ENCODE assay signal across 27 cellular contexts in genomic region chr19:50797429-50798115, GRCh38. TPM values are rescaled to one million over a fixed set of nuclear protein-coding genes. Genes with fewer than 3 reads are reported as not detected.
"Had no signal": no experiment of that assay in that cellular context is flagged by ENCODE, and none has a peak within 500 bp of the region (broad histone marks: within the 10 kb centered on the region; RNA-seq: fewer than 3 reads in every experiment).

No MANE protein-coding gene starts in this region.

- H3K9me3 ChIP-seq: body of pancreas, lower lobe of right lung, neutrophil, sigmoid colon, thoracic aorta, upper lobe of right lung had no signal

- DNase-seq: activated B cell treated with CpG ODN at 0.5 μM for 24 hours; activated CD4-positive, alpha-beta T cell treated with anti-CD3 and anti-CD28 coated beads for 48 hours; activated CD8-positive, alpha-beta memory T cell treated with anti-CD3 and anti-CD28 coated beads, Interleukin-2, amount 50 U/mL, for 4 hours; activated CD8-positive, alpha-beta T cell treated with anti-CD3 and anti-CD28 coated beads, Interleukin-2, amount 10 ng/mL, durations not matched to agents 7 days and 5 days; activated gamma-delta T cell; amygdala; body of pancreas; central memory CD4-positive, alpha-beta T cell; dorsolateral prefrontal cortex; foreskin melanocyte; lower lobe of right lung; naive thymus-derived CD8-positive, alpha-beta T cell; sigmoid colon; stimulated activated CD4-positive, alpha-beta T cell treated with anti-CD3 and anti-CD28 coated beads, Interleukin-4, amount 100 ng/mL, for 4 hours; upper lobe of right lung had no signal

- H3K27me3 ChIP-seq: body of pancreas, dorsolateral prefrontal cortex, neutrophil, sigmoid colon, upper lobe of right lung had no signal

- H2AFZ ChIP-seq: parathyroid adenoma had no signal

- ATAC-seq: activated CD8-positive, alpha-beta T cell treated with anti-CD3 and anti-CD28 coated beads, Interleukin-2, amount 10 ng/mL, durations not matched to agents 7 days and 5 days; body of pancreas; lower lobe of right lung; naive thymus-derived CD8-positive, alpha-beta T cell; stimulated activated memory B cell treated with anti-CD40 and anti-IgM and Interleukin-4, amounts not matched to agents 10 μg/mL and 1 μg/mL and 100 μg/mL, for 72 hours had no signal

- H3K27ac ChIP-seq: body of pancreas, dorsolateral prefrontal cortex, lower lobe of right lung, neutrophil, parathyroid adenoma, sigmoid colon, thoracic aorta, upper lobe of right lung had no signal

- H3K4me3 Mint-ChIP-seq: activated B cell treated with CpG ODN at 0.5 μM for 24 hours; activated CD8-positive, alpha-beta T cell treated with anti-CD3 and anti-CD28 coated beads, Interleukin-2, amount 10 ng/mL, durations not matched to agents 7 days and 5 days; activated naive CD8-positive, alpha-beta T cell; naive thymus-derived CD8-positive, alpha-beta T cell; stimulated activated memory B cell treated with anti-CD40 and anti-IgM and Interleukin-4, amounts not matched to agents 10 μg/mL and 1 μg/mL and 100 μg/mL, for 72 hours had no signal

- H3K27ac Mint-ChIP-seq: activated B cell treated with CpG ODN at 0.5 μM for 24 hours; activated CD8-positive, alpha-beta T cell treated with anti-CD3 and anti-CD28 coated beads, Interleukin-2, amount 10 ng/mL, durations not matched to agents 7 days and 5 days; activated naive CD8-positive, alpha-beta T cell; naive thymus-derived CD8-positive, alpha-beta T cell; stimulated activated memory B cell treated with anti-CD40 and anti-IgM and Interleukin-4, amounts not matched to agents 10 μg/mL and 1 μg/mL and 100 μg/mL, for 72 hours had no signal

- FAIRE-seq: colon, keratinocyte, TTC549 had no signal

- H3K9ac ChIP-seq: parathyroid adenoma had no signal

- H3K9me3 Mint-ChIP-seq: activated B cell treated with CpG ODN at 0.5 μM for 24 hours; naive thymus-derived CD8-positive, alpha-beta T cell; stimulated activated memory B cell treated with anti-CD40 and anti-IgM and Interleukin-4, amounts not matched to agents 10 μg/mL and 1 μg/mL and 100 μg/mL, for 72 hours had no signal

- H3K4me3 ChIP-seq: body of pancreas, dorsolateral prefrontal cortex, lower lobe of right lung, sigmoid colon, thoracic aorta, upper lobe of right lung had no signal

- H3K4me1 ChIP-seq: parathyroid adenoma had no signal

- H3K27me3 Mint-ChIP-seq: activated B cell treated with CpG ODN at 0.5 μM for 24 hours; activated naive CD8-positive, alpha-beta T cell; naive thymus-derived CD8-positive, alpha-beta T cell; stimulated activated memory B cell treated with anti-CD40 and anti-IgM and Interleukin-4, amounts not matched to agents 10 μg/mL and 1 μg/mL and 100 μg/mL, for 72 hours had no signal

RNA-seq across cellular contexts. Expression of gene ACP4, which starts 7.4 kb away (rescaled TPM):
- total RNA-seq: activated B cell treated with CpG ODN at 0.5 μM for 24 hours; activated CD8-positive, alpha-beta T cell treated with anti-CD3 and anti-CD28 coated beads, Interleukin-2, amount 10 ng/mL, durations not matched to agents 7 days and 5 days; body of pancreas; dorsolateral prefrontal cortex; epithelial cell of proximal tubule; fibroblast of lung; lower lobe of right lung; mesenteric fat pad; naive thymus-derived CD8-positive, alpha-beta T cell; sigmoid colon; T-helper 2 cell treated with Interferon-gamma antibody and Interleukin-4, amounts not matched to agents 100 ng/mL and 5 ng/mL, for 36 hours; thoracic aorta; upper lobe of right lung had no signal
- polyA plus RNA-seq: fibroblast of lung, keratinocyte, sigmoid colon had no signal

RNA-seq across cellular contexts. Expression of gene KLK1, which starts 26.0 kb away (rescaled TPM):
- total RNA-seq: fibroblast of lung; naive thymus-derived CD8-positive, alpha-beta T cell; sigmoid colon; thoracic aorta had no signal
- polyA plus RNA-seq: fibroblast of lung; naive thymus-derived CD8-positive, alpha-beta T cell had no signal

RNA-seq across cellular contexts. Expression of gene GPR32, which starts 27.3 kb away (rescaled TPM):
- total RNA-seq: activated B cell treated with CpG ODN at 0.5 μM for 24 hours; activated CD8-positive, alpha-beta T cell treated with anti-CD3 and anti-CD28 coated beads, Interleukin-2, amount 10 ng/mL, durations not matched to agents 7 days and 5 days; body of pancreas; dorsolateral prefrontal cortex; epithelial cell of proximal tubule; fibroblast of lung; lower lobe of right lung; mesenteric fat pad; naive thymus-derived CD8-positive, alpha-beta T cell; sigmoid colon; T-helper 2 cell treated with Interferon-gamma antibody and Interleukin-4, amounts not matched to agents 100 ng/mL and 5 ng/mL, for 36 hours; thoracic aorta; upper lobe of right lung had no signal
- polyA plus RNA-seq: fibroblast of lung; keratinocyte; naive thymus-derived CD8-positive, alpha-beta T cell; sigmoid colon had no signal

RNA-seq across cellular contexts. Expression of gene KLK15, which starts 35.8 kb away (rescaled TPM):
- total RNA-seq: activated B cell treated with CpG ODN at 0.5 μM for 24 hours; activated CD8-positive, alpha-beta T cell treated with anti-CD3 and anti-CD28 coated beads, Interleukin-2, amount 10 ng/mL, durations not matched to agents 7 days and 5 days; body of pancreas; dorsolateral prefrontal cortex; epithelial cell of proximal tubule; fibroblast of lung; lower lobe of right lung; mesenteric fat pad; naive thymus-derived CD8-positive, alpha-beta T cell; sigmoid colon; T-helper 2 cell treated with Interferon-gamma antibody and Interleukin-4, amounts not matched to agents 100 ng/mL and 5 ng/mL, for 36 hours; thoracic aorta; upper lobe of right lung had no signal
- polyA plus RNA-seq: fibroblast of lung; keratinocyte; naive thymus-derived CD8-positive, alpha-beta T cell had no signal

RNA-seq across cellular contexts. Expression of gene KLK3, which starts 57.1 kb away (rescaled TPM):
- total RNA-seq: activated B cell treated with CpG ODN at 0.5 μM for 24 hours; activated CD8-positive, alpha-beta T cell treated with anti-CD3 and anti-CD28 coated beads, Interleukin-2, amount 10 ng/mL, durations not matched to agents 7 days and 5 days; body of pancreas; epithelial cell of proximal tubule; fibroblast of lung; lower lobe of right lung; mesenteric fat pad; naive thymus-derived CD8-positive, alpha-beta T cell; sigmoid colon; T-helper 2 cell treated with Interferon-gamma antibody and Interleukin-4, amounts not matched to agents 100 ng/mL and 5 ng/mL, for 36 hours; thoracic aorta; upper lobe of right lung had no signal
- polyA plus RNA-seq: fibroblast of lung; keratinocyte; naive thymus-derived CD8-positive, alpha-beta T cell had no signal
